8 cellular contexts compared by ENCODE assay signal in the genomic region with DNA sequence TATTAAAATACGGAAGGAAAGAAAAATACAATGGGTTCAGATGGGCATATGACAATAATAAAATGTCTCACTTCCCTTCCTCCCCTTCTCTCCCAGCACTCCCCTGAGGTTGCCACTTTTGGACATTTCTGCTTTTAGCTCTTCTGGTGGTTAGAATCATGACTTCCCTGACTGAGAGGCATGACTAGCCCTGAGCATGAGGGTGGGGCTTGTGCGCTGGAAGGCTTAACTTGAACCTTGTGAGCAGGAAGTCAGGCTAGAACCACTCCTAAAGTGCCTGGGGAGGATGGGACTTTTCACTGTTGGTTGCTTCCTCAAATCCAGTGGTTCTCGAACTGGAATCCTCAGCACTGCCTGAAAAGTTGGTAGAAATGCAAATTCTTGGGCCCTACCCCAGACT. TPM values are rescaled to one million over a fixed set of nuclear protein-coding genes. Genes with fewer than 3 reads are reported as not detected.
DNase-seq lines count a peak whose midpoint lies in the region; ATAC-seq, FAIRE-seq and TF ChIP-seq lines count a peak whose summit lies in the region.

No MANE protein-coding gene starts in this region.

- peaks cover 35 to 75% (median 62%) of the 10 kb centered on the region in 4 donors for H3K4me1 Mint-ChIP-seq in CD4-positive, CD25-positive, alpha-beta regulatory T cell
- H3K4me1 Mint-ChIP-seq in T-helper 2 cell treated with Interferon-gamma antibody and Interleukin-4, amounts not matched to agents 5 μg/mL and 100 μg/mL, for 36 hours (ENCODE audit: low read depth) = peaks cover 75% of the 10 kb centered on the region

- no peaks in the 10 kb centered on the region for H3K9me3 Mint-ChIP-seq in CD4-positive, CD25-positive, alpha-beta regulatory T cell
- no peaks in the 10 kb centered on the region for H3K9me3 Mint-ChIP-seq in T-helper 2 cell treated with Interferon-gamma antibody and Interleukin-4, amounts not matched to agents 5 μg/mL and 100 μg/mL, for 36 hours

- H3K4me3 ChIP-seq in CD4-positive, CD25-positive, alpha-beta regulatory T cell (ENCODE audit: low read depth, low read length) = peak overlapping the region; percentile 52
- H3K4me3 ChIP-seq in left lung = no peak overlapping the region

- H3K36me3 Mint-ChIP-seq in CD4-positive, CD25-positive, alpha-beta regulatory T cell = no peaks in the 10 kb centered on the region
- peaks cover 5% of the 10 kb centered on the region for H3K36me3 Mint-ChIP-seq in T-helper 2 cell treated with Interferon-gamma antibody and Interleukin-4, amounts not matched to agents 5 μg/mL and 100 μg/mL, for 36 hours (ENCODE audit: low read depth)

- H3K27me3 ChIP-seq in CD4-positive, CD25-positive, alpha-beta regulatory T cell (ENCODE audit: control insufficient read depth, insufficient read depth, low read length) = no peaks in the 10 kb centered on the region
- H3K27me3 ChIP-seq in left lung = no peaks in the 10 kb centered on the region

- no peaks in the 10 kb centered on the region for H3K9me3 ChIP-seq in CD4-positive, CD25-positive, alpha-beta regulatory T cell (ENCODE audit: control insufficient read depth in 2 of 2, low read length in 2 of 2)
- no peaks in the 10 kb centered on the region for H3K9me3 ChIP-seq in left lung

- no peak for TF ChIP-seq CTCF in left lung (IDR thresholded peaks at IDR 0.05)

- FAIRE-seq in HTR-8/SVneo (lab: Jason Lieb, UNC) = no peak

- H3K27ac Mint-ChIP-seq in CD4-positive, CD25-positive, alpha-beta regulatory T cell = peak overlapping the region; percentile 71 to 97 (median 97)
- H3K27ac Mint-ChIP-seq in T-helper 2 cell treated with Interferon-gamma antibody and Interleukin-4, amounts not matched to agents 5 μg/mL and 100 μg/mL, for 36 hours = peak overlapping the region; percentile 66

- intact Hi-C loops in left lung (cut with DNase I) = loop anchor here in 1 of 2 donors (10.0 kb wide), 1 partner anchor 210 kb away; no protein-coding TSS in a partner anchor

- peak overlapping the region in 2 of 4 donors; percentile 17 to 39 for H3K4me3 Mint-ChIP-seq in CD4-positive, CD25-positive, alpha-beta regulatory T cell
- H3K4me3 Mint-ChIP-seq in T-helper 2 cell treated with Interferon-gamma antibody and Interleukin-4, amounts not matched to agents 5 μg/mL and 100 μg/mL, for 36 hours = peak overlapping the region; percentile 45

- no peaks in the 10 kb centered on the region for H3K27me3 Mint-ChIP-seq in CD4-positive, CD25-positive, alpha-beta regulatory T cell
- H3K27me3 Mint-ChIP-seq in T-helper 2 cell treated with Interferon-gamma antibody and Interleukin-4, amounts not matched to agents 5 μg/mL and 100 μg/mL, for 36 hours (ENCODE audit: low read depth) = no peaks in the 10 kb centered on the region

- peak; percentile 51 to 64 for ATAC-seq in CD4-positive, CD25-positive, alpha-beta regulatory T cell (ENCODE audit: low read depth in 2 of 2)
- peak; percentile 58 for ATAC-seq in GM19372 (IDR thresholded peaks at IDR 0.05; ENCODE audit: low read depth, unreplicated experiment)
- peak; percentile 84 for ATAC-seq in HG03159 (IDR thresholded peaks at IDR 0.05; ENCODE audit: unreplicated experiment)
- ATAC-seq in left lung = peak; percentile 94

- no peaks in the 10 kb centered on the region for H3K36me3 ChIP-seq in CD4-positive, CD25-positive, alpha-beta regulatory T cell (ENCODE audit: control insufficient read depth, insufficient read depth, low read length)
- H3K36me3 ChIP-seq in left lung = no peaks in the 10 kb centered on the region

- DNase-seq in CD4-positive, CD25-positive, alpha-beta regulatory T cell = peak in 1 of 3 donors; percentile 83
- no peak for DNase-seq in T-helper 2 cell treated with Interferon-gamma antibody and Interleukin-4, amounts not matched to agents 5 μg/mL and 100 μg/mL, for 36 hours (ENCODE audit: low spot score)
- DNase-seq in left lung = peak; percentile 81 to 87
- no peak for DNase-seq in HTR-8/SVneo (ENCODE audit: insufficient read length, low spot score)
- no peak for DNase-seq in cerebellar nuclear complex (lab: John Stamatoyannopoulos, UW)
- DNase-seq in DMS114 treated with DMSO at 0.1 percent for 48 hours (lab: John Stamatoyannopoulos, UW; ENCODE audit: unreplicated experiment) = no peak

- peak overlapping the region; percentile 87 for H3K27ac ChIP-seq in CD4-positive, CD25-positive, alpha-beta regulatory T cell (ENCODE audit: insufficient read depth, low read length, poor library complexity, severe bottlenecking)
- peak overlapping the region; percentile 44 to 84 for H3K27ac ChIP-seq in left lung

- H3K4me1 ChIP-seq in CD4-positive, CD25-positive, alpha-beta regulatory T cell (ENCODE audit: control insufficient read depth, insufficient read depth, low read length, poor library complexity, severe bottlenecking) = peaks cover 53% of the 10 kb centered on the region
- H3K4me1 ChIP-seq in left lung = peaks cover 0 to 11% of the 10 kb centered on the region in 2 donors

RNA-seq across cellular contexts. Expression of gene ARHGAP25, which starts 19.7 kb away (rescaled TPM):
- total RNA-seq in CD4-positive, CD25-positive, alpha-beta regulatory T cell = 142 TPM
- 100 to 1,000 TPM in 3 of 4 donors, 10 to 100 TPM in 1; 97.8 to 148 (median 124) TPM for polyA plus RNA-seq in CD4-positive, CD25-positive, alpha-beta regulatory T cell
- total RNA-seq in left lung = 10 to 100 TPM; 16.5 to 43.5 TPM

Comparison
In these comparisons a context has a peak if more than half of its experiments do, and no peak if none do; other contexts are left out.
1. DNase-seq: peak in left lung (2 of 2); none in T-helper 2 cell treated with Interferon-gamma antibody and Interleukin-4, amounts not matched to agents 5 μg/mL and 100 μg/mL, for 36 hours (single experiment), HTR-8/SVneo (single experiment), cerebellar nuclear complex (0 of 2) and DMS114 treated with DMSO at 0.1 percent for 48 hours (single experiment).
2. Peak in every context shown above with its lines, with median percentiles within 50 percentile points of each other: ATAC-seq.